ENCODE assay signal across 20 cellular contexts in the genomic region with DNA sequence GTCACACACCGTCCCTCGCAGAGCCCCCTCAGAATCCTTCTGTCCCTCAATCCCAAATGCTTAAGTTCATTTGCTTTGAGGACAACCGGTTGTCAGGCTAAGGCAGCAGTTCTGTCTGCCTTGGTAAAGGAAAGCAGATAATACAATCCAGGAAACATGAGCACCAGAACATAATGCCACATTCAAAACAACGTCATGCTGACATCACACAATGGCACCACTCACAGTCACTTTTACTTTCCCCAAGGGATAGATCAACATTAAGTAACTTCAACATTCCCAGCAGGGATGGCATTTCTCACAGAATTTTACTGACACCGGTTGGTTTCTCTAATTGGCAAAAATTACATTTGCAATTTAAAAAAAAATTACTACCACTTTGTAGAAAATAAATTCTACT.
"Had no signal": no experiment of that assay in that cellular context is flagged by ENCODE, and none has a peak within 500 bp of the region (broad histone marks: within the 10 kb centered on the region; RNA-seq: fewer than 3 reads in every experiment).

No MANE protein-coding gene starts in this region.

- H3K9me3 Mint-ChIP-seq: activated CD4-positive, alpha-beta T cell treated with anti-CD3 and anti-CD28 coated beads, Interleukin-2, amount 10 ng/mL, durations not matched to agents 24 days and 14 days; activated naive CD4-positive, alpha-beta T cell treated with anti-CD3 and anti-CD28 coated beads, Interleukin-2, amount 10 ng/mL, durations not matched to agents 7 days and 5 days; activated naive CD8-positive, alpha-beta T cell treated with anti-CD3 and anti-CD28 coated beads, Interleukin-2, amount 50 U/mL, for 24 hours; endodermal cell; naive thymus-derived CD4-positive, alpha-beta T cell; stimulated activated naive CD8-positive, alpha-beta T cell treated with anti-CD3 and anti-CD28 coated beads, Interleukin-15, amount 100 ng/mL, for 72 hours; T-helper 2 cell treated with Interferon-gamma antibody and Interleukin-4, amounts not matched to agents 5 μg/mL and 100 μg/mL, for 36 hours had no signal

- H3K4me3 ChIP-seq: colonic mucosa, hepatocyte had no signal

- H3K4me3 Mint-ChIP-seq: activated CD4-positive, alpha-beta T cell treated with anti-CD3 and anti-CD28 coated beads, Interleukin-2, amount 10 ng/mL, durations not matched to agents 24 days and 14 days; activated CD8-positive, alpha-beta T cell treated with anti-CD3 and anti-CD28 coated beads, Interleukin-2, amount 10 ng/mL, durations not matched to agents 7 days and 5 days; activated naive CD4-positive, alpha-beta T cell treated with anti-CD3 and anti-CD28 coated beads, Interleukin-2, amount 10 ng/mL, durations not matched to agents 7 days and 5 days; activated naive CD8-positive, alpha-beta T cell treated with anti-CD3 and anti-CD28 coated beads, Interleukin-2, amount 50 U/mL, for 24 hours; endodermal cell; naive thymus-derived CD4-positive, alpha-beta T cell; stimulated activated naive CD8-positive, alpha-beta T cell treated with anti-CD3 and anti-CD28 coated beads, Interleukin-15, amount 100 ng/mL, for 72 hours; T-helper 2 cell treated with Interferon-gamma antibody and Interleukin-4, amounts not matched to agents 5 μg/mL and 100 μg/mL, for 36 hours had no signal

- H2AFZ ChIP-seq: hepatocyte had no signal

- H3K4me1 Mint-ChIP-seq: activated CD4-positive, alpha-beta T cell treated with anti-CD3 and anti-CD28 coated beads, Interleukin-2, amount 10 ng/mL, durations not matched to agents 24 days and 14 days; activated naive CD4-positive, alpha-beta T cell treated with anti-CD3 and anti-CD28 coated beads, Interleukin-2, amount 10 ng/mL, durations not matched to agents 7 days and 5 days; activated naive CD8-positive, alpha-beta T cell treated with anti-CD3 and anti-CD28 coated beads, Interleukin-2, amount 50 U/mL, for 24 hours; naive thymus-derived CD4-positive, alpha-beta T cell; stimulated activated naive CD8-positive, alpha-beta T cell treated with anti-CD3 and anti-CD28 coated beads, Interleukin-15, amount 100 ng/mL, for 72 hours had no signal

- H3K36me3 ChIP-seq: colonic mucosa had no signal

- H3K27ac ChIP-seq: brain microvascular endothelial cell, colonic mucosa, epithelial cell of prostate, hepatocyte had no signal

- DNase-seq: activated CD4-positive, alpha-beta T cell treated with anti-CD3 and anti-CD28 coated beads, Interleukin-2, amount 10 ng/mL, durations not matched to agents 24 days and 14 days; activated CD4-positive, CD25-positive, alpha-beta regulatory T cell; activated CD8-positive, alpha-beta T cell treated with anti-CD3 and anti-CD28 coated beads, Interleukin-2, amount 10 ng/mL, durations not matched to agents 7 days and 5 days; activated effector memory CD4-positive, alpha-beta T cell treated with Interleukin-2 at 50 U/mL for 16 hours; activated naive CD4-positive, alpha-beta T cell treated with anti-CD3 and anti-CD28 coated beads, Interleukin-2, amount 10 ng/mL, durations not matched to agents 7 days and 5 days; activated naive CD8-positive, alpha-beta T cell treated with anti-CD3 and anti-CD28 coated beads, Interleukin-2, amount 50 U/mL, for 24 hours; activated T-cell treated with anti-CD3 and anti-CD28 coated beads, Interleukin-2, amount 50 U/mL, for 48 hours; anterior cingulate cortex; brain microvascular endothelial cell; central memory CD4-positive, alpha-beta T cell; colonic mucosa; endodermal cell; mesendoderm; naive thymus-derived CD4-positive, alpha-beta T cell; stimulated activated naive CD8-positive, alpha-beta T cell treated with anti-CD3 and anti-CD28 coated beads, Interleukin-15, amount 100 ng/mL, for 72 hours; trophoblast cell had no signal

- H3K79me2 ChIP-seq: hepatocyte had no signal

- H3K9me3 ChIP-seq: colonic mucosa had no signal

- H3K4me2 ChIP-seq: hepatocyte had no signal

- FAIRE-seq: TTC549 had no signal

- H3K27me3 Mint-ChIP-seq: activated CD4-positive, alpha-beta T cell treated with anti-CD3 and anti-CD28 coated beads, Interleukin-2, amount 10 ng/mL, durations not matched to agents 24 days and 14 days; activated naive CD4-positive, alpha-beta T cell treated with anti-CD3 and anti-CD28 coated beads, Interleukin-2, amount 10 ng/mL, durations not matched to agents 7 days and 5 days had no signal

- H3K4me1 ChIP-seq: colonic mucosa had no signal

- H3K27me3 ChIP-seq: brain microvascular endothelial cell, colonic mucosa, hepatocyte had no signal

- H3K27ac Mint-ChIP-seq: activated CD4-positive, alpha-beta T cell treated with anti-CD3 and anti-CD28 coated beads, Interleukin-2, amount 10 ng/mL, durations not matched to agents 24 days and 14 days; activated CD8-positive, alpha-beta T cell treated with anti-CD3 and anti-CD28 coated beads, Interleukin-2, amount 10 ng/mL, durations not matched to agents 7 days and 5 days; activated naive CD4-positive, alpha-beta T cell treated with anti-CD3 and anti-CD28 coated beads, Interleukin-2, amount 10 ng/mL, durations not matched to agents 7 days and 5 days; activated naive CD8-positive, alpha-beta T cell treated with anti-CD3 and anti-CD28 coated beads, Interleukin-2, amount 50 U/mL, for 24 hours; endodermal cell; naive thymus-derived CD4-positive, alpha-beta T cell; stimulated activated naive CD8-positive, alpha-beta T cell treated with anti-CD3 and anti-CD28 coated beads, Interleukin-15, amount 100 ng/mL, for 72 hours; T-helper 2 cell treated with Interferon-gamma antibody and Interleukin-4, amounts not matched to agents 5 μg/mL and 100 μg/mL, for 36 hours had no signal

- ATAC-seq: activated CD8-positive, alpha-beta T cell treated with anti-CD3 and anti-CD28 coated beads, Interleukin-2, amount 10 ng/mL, durations not matched to agents 7 days and 5 days; activated naive CD8-positive, alpha-beta T cell treated with anti-CD3 and anti-CD28 coated beads, Interleukin-2, amount 50 U/mL, for 24 hours; naive thymus-derived CD4-positive, alpha-beta T cell; stimulated activated naive CD8-positive, alpha-beta T cell treated with anti-CD3 and anti-CD28 coated beads, Interleukin-15, amount 100 ng/mL, for 72 hours had no signal

- H3K36me3 Mint-ChIP-seq: activated naive CD4-positive, alpha-beta T cell treated with anti-CD3 and anti-CD28 coated beads, Interleukin-2, amount 10 ng/mL, durations not matched to agents 7 days and 5 days; naive thymus-derived CD4-positive, alpha-beta T cell had no signal
